In genomic region chr17:3594056-3594810, GRCh38 we compare ENCODE assay signal across 13 cellular contexts. TPM values are rescaled to one million over a fixed set of nuclear protein-coding genes. Genes with fewer than 3 reads are reported as not detected.
DNase-seq lines count a peak whose midpoint lies in the region; ATAC-seq and TF ChIP-seq lines count a peak whose summit lies in the region.
"Had no signal": no experiment of that assay in that cellular context is flagged by ENCODE, and none has a peak within 500 bp of the region (broad histone marks: within the 10 kb centered on the region; RNA-seq: fewer than 3 reads in every experiment).

No MANE protein-coding gene starts in this region.

- in situ Hi-C loops in brain microvascular endothelial cell (cut with HindIII; ENCODE audit: low pct_ligation_motif_present, low sequenced_read_pairs): no loop called here

- DNase-seq in H7: peak; percentile 49
- DNase-seq in brain microvascular endothelial cell: peak; percentile 70
- peak; percentile 72 for DNase-seq in left ventricle myocardium superior
- DNase-seq in skeletal muscle cell (ENCODE audit: low read depth): peak; percentile 80
- no peak for DNase-seq in cerebellar nuclear complex (lab: John Stamatoyannopoulos, UW)
- DNase-seq: Caco-2; NK-92 treated with Interleukin-12 subunit alpha and Interleukin-12 subunit beta, amount 100 ng/mL, for 24 hours; T-helper 2 cell had no signal

- no peaks in the 10 kb centered on the region for H3K36me3 ChIP-seq in H7 (replicated peaks; ENCODE audit: control insufficient read depth, insufficient read depth, low read length)
- H3K36me3 ChIP-seq in brain microvascular endothelial cell (replicated peaks): no peaks in the 10 kb centered on the region

- ATAC-seq in left ventricle myocardium superior: peak; percentile 68
- ATAC-seq in HG03097 (IDR thresholded peaks at IDR 0.05; ENCODE audit: low FRiP score, unreplicated experiment): no peak
- ATAC-seq in HG03457 (IDR thresholded peaks at IDR 0.05; ENCODE audit: unreplicated experiment): no peak
- ATAC-seq in HG03025 (IDR thresholded peaks at IDR 0.05; ENCODE audit: low FRiP score, unreplicated experiment): no peak
- ATAC-seq: naive thymus-derived CD8-positive, alpha-beta T cell had no signal

- H3K27me3 ChIP-seq in H7 (ENCODE audit: control insufficient read depth, insufficient read depth, low read length) (no peaks in the 10 kb centered on the region), brain microvascular endothelial cell (replicated peaks) (no peaks in the 10 kb centered on the region)
- H3K27me3 ChIP-seq: hepatocyte had no signal

- H3K4me3 ChIP-seq in H7 (ENCODE audit: insufficient read depth, low read depth, low read length) (no peak overlapping the region), brain microvascular endothelial cell (ENCODE audit: low read depth, low read length) (no peak overlapping the region), skeletal muscle cell (ENCODE audit: low read depth, low read length) (no peak overlapping the region)
- H3K4me3 ChIP-seq: hepatocyte had no signal

- intact Hi-C loops in left ventricle myocardium superior (cut with micrococcal nuclease): no loop called here

- no peak for TF ChIP-seq CTCF in brain microvascular endothelial cell (IDR thresholded peaks at IDR 0.05; ENCODE audit: low read depth, low read length, missing control alignments)

- H3K27ac ChIP-seq in brain microvascular endothelial cell: no peak overlapping the region
- H3K27ac ChIP-seq: hepatocyte had no signal

RNA-seq across cellular contexts. Expression of gene TRPV1, which starts 15.0 kb away (rescaled TPM):
- 3.0 and 3.1 TPM in 2 replicates for total RNA-seq in H7 (2014; rRNA removed; shearing (Covaris generic))
- total RNA-seq in left ventricle myocardium superior: 3.5 TPM

RNA-seq across cellular contexts. Expression of gene TRPV3, which starts 36.6 kb away (rescaled TPM):
- total RNA-seq in H7 (2014; rRNA removed; shearing (Covaris generic)): 0.69 and 2.5 TPM in 2 replicates
- total RNA-seq in left ventricle myocardium superior: 1.3 TPM

RNA-seq across cellular contexts. Expression of gene SHPK, which starts 41.8 kb away (rescaled TPM):
- total RNA-seq in H7 (2014; rRNA removed; shearing (Covaris generic)): 22.9 and 27.0 TPM in 2 replicates
- 5.1 TPM for total RNA-seq in left ventricle myocardium superior

RNA-seq across cellular contexts. Expression of gene CTNS, which starts 42.3 kb away (rescaled TPM):
- total RNA-seq in H7 (2014; rRNA removed; shearing (Covaris generic)): 9.6 and 17.9 TPM in 2 replicates
- 7.1 TPM for total RNA-seq in left ventricle myocardium superior

Comparison
In these comparisons a context has a peak if more than half of its experiments do, and no peak if none do; other contexts are left out.
1. DNase-seq: peak in H7 (single experiment), brain microvascular endothelial cell (single experiment), left ventricle myocardium superior (single experiment) and skeletal muscle cell (single experiment); none in cerebellar nuclear complex (0 of 2).